In genomic region chr14:85934123-85934885, GRCh38 we compare ENCODE assay signal across 8 cellular contexts.
DNase-seq lines count a peak whose midpoint lies in the region; ATAC-seq and TF ChIP-seq lines count a peak whose summit lies in the region.

No MANE protein-coding gene starts in this region.

- intact Hi-C loops in PC-3 (cut with micrococcal nuclease) (no loop called here), head of caudate nucleus (cut with DNase I) (no loop called here), posterior vena cava (cut with DNase I) (no loop called here)

- ATAC-seq in HG03342 (IDR thresholded peaks at IDR 0.05; ENCODE audit: unreplicated experiment) (peak; percentile 90), PC-3 (no peak)
- peak; percentile 88 to 92 for ATAC-seq in activated T-cell treated with anti-CD3 and anti-CD28 coated beads, Interleukin-2, amount 50 U/mL, for 72 hours (replicated peaks in 1 of 2)

- no peaks in the 10 kb centered on the region for H3K36me3 ChIP-seq in PC-3 (ENCODE audit: low read depth, low read length)

- H3K27ac Mint-ChIP-seq in activated T-cell treated with anti-CD3 and anti-CD28 coated beads, Interleukin-2, amount 50 U/mL, for 72 hours, result peak overlapping the region; percentile 98

- peak overlapping the region; percentile 86 to 95 for H3K4me3 Mint-ChIP-seq in activated T-cell treated with anti-CD3 and anti-CD28 coated beads, Interleukin-2, amount 50 U/mL, for 72 hours

- H3K4me3 ChIP-seq in PC-3 (ENCODE audit: low read length), result peak overlapping the region; percentile 73

- no peak overlapping the region for H3K27ac ChIP-seq in PC-3 (ENCODE audit: low read length)

- H3K9ac ChIP-seq in PC-3 (ENCODE audit: low read length), result no peak overlapping the region

- CTCF ChIA-PET in PC-3 (lab: Charles Lee), result no interaction called here

- no peaks in the 10 kb centered on the region for H3K4me1 ChIP-seq in PC-3 (ENCODE audit: insufficient read depth, low read length)

- no peaks in the 10 kb centered on the region for H3F3A ChIP-seq in PC-3 (ENCODE audit: low read length, unreplicated experiment)

- peak overlapping the region; percentile 78 for H3K4me2 ChIP-seq in PC-3 (ENCODE audit: low read length)

- no peaks in the 10 kb centered on the region for H4K20me1 ChIP-seq in PC-3 (ENCODE audit: low read length)

- H3K79me2 ChIP-seq in PC-3 (ENCODE audit: low read length), result no peaks in the 10 kb centered on the region

- peaks cover 10% of the 10 kb centered on the region; the same call in 1 of the 2 replicates for H3K9me3 ChIP-seq in PC-3 (ENCODE audit: low read length)

- no TSS peak for BruUV-seq in PC-3 (replicated peaks; lab: Mats Ljungman, UMichigan)

- TF ChIP-seq CTCF in PC-3 (conservative IDR thresholded peaks at IDR 0.05; ENCODE audit: low read depth, low read length), result no peak

- peaks cover 12 to 14% of the 10 kb centered on the region in 2 donors for H3K36me3 Mint-ChIP-seq in activated T-cell treated with anti-CD3 and anti-CD28 coated beads, Interleukin-2, amount 50 U/mL, for 72 hours (ENCODE audit: insufficient read depth in 2 of 2)

- H3K4me1 Mint-ChIP-seq in activated T-cell treated with anti-CD3 and anti-CD28 coated beads, Interleukin-2, amount 50 U/mL, for 72 hours (ENCODE audit: low read depth), result peaks cover 27% of the 10 kb centered on the region

- DNase-seq in CD1c-positive myeloid dendritic cell (ENCODE audit: extremely low spot score) (peak; percentile 84), GM19238 (ENCODE audit: insufficient read length, low spot score) (peak; percentile 6), PC-3 (peak; percentile 42), head of caudate nucleus (peak in 23 of 42 donors; percentile 5 to 66 (median 19)), posterior vena cava (ENCODE audit: low spot score) (no peak)
- DNase-seq in activated T-cell treated with anti-CD3 and anti-CD28 coated beads, Interleukin-2, amount 50 U/mL, for 72 hours, result peak; percentile 53 to 58
- peak; percentile 37 to 48 for DNase-seq in stimulated activated CD4-positive, alpha-beta T cell treated with anti-CD3 and anti-CD28 coated beads, Interleukin-2, amount 100 ng/mL, for 24 hours

- no peaks in the 10 kb centered on the region for H3K27me3 ChIP-seq in PC-3 (ENCODE audit: low read length)

- no peaks in the 10 kb centered on the region for H3K9me2 ChIP-seq in PC-3 (replicated peaks; ENCODE audit: low read length)

- POLR2A ChIA-PET in PC-3 (lab: Charles Lee; ENCODE audit: unreplicated experiment), result no interaction called here

- H3K27me3 Mint-ChIP-seq in activated T-cell treated with anti-CD3 and anti-CD28 coated beads, Interleukin-2, amount 50 U/mL, for 72 hours (ENCODE audit: low read depth), result no peaks in the 10 kb centered on the region

- H2AFZ ChIP-seq in PC-3 (ENCODE audit: low read length), result peak overlapping the region; percentile 87

- peaks cover 9 to 10% of the 10 kb centered on the region in 2 donors for H3K9me3 Mint-ChIP-seq in activated T-cell treated with anti-CD3 and anti-CD28 coated beads, Interleukin-2, amount 50 U/mL, for 72 hours
